In genomic region chr18:3213231-3214059, GRCh38 we compare ENCODE assay signal across 11 cellular contexts. TPM values are rescaled to one million over a fixed set of nuclear protein-coding genes. Genes with fewer than 3 reads are reported as not detected.
A peak's percentile ranks its signal among the peaks of the same experiment; 100 is the strongest.
DNase-seq lines count a peak whose midpoint lies in the region; ATAC-seq, FAIRE-seq and TF ChIP-seq lines count a peak whose summit lies in the region.
"Had no signal": no experiment of that assay in that cellular context is flagged by ENCODE, and none has a peak within 500 bp of the region (broad histone marks: within the 10 kb centered on the region; RNA-seq: fewer than 3 reads in every experiment).

No MANE protein-coding gene starts in this region.

- intact Hi-C loops in K562 (cut with micrococcal nuclease) = no loop called here

- H2BK5ac ChIP-seq in neuronal stem cell (ENCODE audit: low read length) = no peak overlapping the region

- no peaks in the 10 kb centered on the region for H3K9me1 ChIP-seq in K562 (ENCODE audit: control insufficient read depth, insufficient read depth, low read length)

- no peaks in the 10 kb centered on the region for H3K9me2 ChIP-seq in Karpas-422 (replicated peaks; ENCODE audit: insufficient read depth, low read length)

- no peaks in the 10 kb centered on the region for H3K79me1 ChIP-seq in neuronal stem cell (ENCODE audit: low read depth, low read length)

- H3K4me1 ChIP-seq in Karpas-422 (ENCODE audit: low read length) (no peaks in the 10 kb centered on the region), K562 (replicated peaks in 1 of 2; ENCODE audit: control insufficient read depth in 2 of 2, insufficient read depth in 2 of 2, low read length in 2 of 2) (peaks cover 7 to 36% of the 10 kb centered on the region in 2 experiments; a peak in 4 of 5 replicates), neuronal stem cell (ENCODE audit: control insufficient read depth in 2 of 2, insufficient read depth in 1 of 2, low read depth in 1 of 2, low read length in 2 of 2) (peaks cover 3 to 12% of the 10 kb centered on the region in 2 donors)

- no peak overlapping the region for H2BK15ac ChIP-seq in neuronal stem cell (ENCODE audit: low read length)

- BruUV-seq in K562 (replicated peaks; lab: Mats Ljungman, UMichigan) = no TSS peak

- TF ChIP-seq EP300 in K562 (IDR thresholded peaks at IDR 0.05; ENCODE audit: low read length) = peak; percentile 68; the same call in 1 of the 2 replicates

- no peak for TF ChIP-seq RAD21 in K562 (CRISPR knock-in tag; conservative IDR thresholded peaks at IDR 0.05 in 1 of 2, IDR thresholded peaks at IDR 0.05 in 1 of 2)

- H3K4me3 ChIP-seq in Karpas-422 (ENCODE audit: low read length) (no peak overlapping the region), K562 (no peak overlapping the region), neuronal stem cell (ENCODE audit: low read length in 2 of 2) (no peak overlapping the region)
- H3K4me3 ChIP-seq: thoracic aorta had no signal

- no peak overlapping the region for H4K91ac ChIP-seq in neuronal stem cell (ENCODE audit: low read depth, low read length, poor library complexity)

- H3K27ac ChIP-seq in Karpas-422 (ENCODE audit: low read length) (no peak overlapping the region), K562 (ENCODE audit: extremely low read depth, low read depth, low read length) (peak overlapping the region; percentile 64), neuronal stem cell (replicated peaks; ENCODE audit: low read length) (no peak overlapping the region)

- H2AFZ ChIP-seq in Karpas-422 (ENCODE audit: low read length) = 0 out of 2 replicates have a peak overlapping the region, but pooled peaks have one; percentile 1
- peak overlapping the region; percentile 87 for H2AFZ ChIP-seq in K562 (ENCODE audit: low read depth, low read length)
- peak overlapping the region; percentile 35 for H2AFZ ChIP-seq in neuronal stem cell (ENCODE audit: low read length)

- H3K9me3 ChIP-seq in Karpas-422 (ENCODE audit: low read length) (no peaks in the 10 kb centered on the region), K562 (replicated peaks; ENCODE audit: control insufficient read depth, insufficient read depth, low read depth, low read length) (no peaks in the 10 kb centered on the region), neuronal stem cell (replicated peaks in 1 of 2; ENCODE audit: control insufficient read depth in 2 of 2, insufficient read depth in 1 of 2, low read depth in 1 of 2, low read length in 2 of 2) (no peaks in the 10 kb centered on the region)
- H3K9me3 ChIP-seq: thoracic aorta had no signal

- CTCF ChIA-PET in K562 (lab: Yijun Ruan, JAX; ENCODE audit: low intra/inter-chr PET ratio) = no interaction called here

- peak; percentile 69 for ATAC-seq in K562
- ATAC-seq in GM19452 (IDR thresholded peaks at IDR 0.05; ENCODE audit: unreplicated experiment) = no peak
- no peak for ATAC-seq in GM19463 (IDR thresholded peaks at IDR 0.05; ENCODE audit: unreplicated experiment)

- H3K79me2 ChIP-seq in Karpas-422 (ENCODE audit: low read length) (no peaks in the 10 kb centered on the region), K562 (ENCODE audit: control insufficient read depth, insufficient read depth, low read length) (no peaks in the 10 kb centered on the region)

- H4K20me1 ChIP-seq in Karpas-422 (ENCODE audit: insufficient read depth, low read depth, low read length) = no peaks in the 10 kb centered on the region
- H4K20me1 ChIP-seq in K562 (replicated peaks; ENCODE audit: control insufficient read depth, insufficient read depth, low read length) = no peaks in the 10 kb centered on the region

- 19% methylated on average over 6 of the region's 6 CpGs for WGBS in K562 (ENCODE audit: insufficient coverage, low coverage, missing lambda C conversion rate)
- WGBS in neuronal stem cell (ENCODE audit: extremely low coverage in 2 of 2, insufficient read length in 2 of 2, insufficient replicate concordance in 1 of 2), 2 donors = no CpG with 5 or more reads among the region's 6 CpGs

- POLR2A ChIA-PET in K562 (lab: Yijun Ruan, JAX) = interaction anchor here (1.2 kb wide), 1 partner anchor 16 kb away, joined by 3 read pairs; no protein-coding TSS in a partner anchor

- no peak overlapping the region for H3K14ac ChIP-seq in neuronal stem cell (ENCODE audit: low read length)

- H3K9ac ChIP-seq in Karpas-422 (ENCODE audit: low read length) (no peak overlapping the region), K562 (ENCODE audit: insufficient read depth in 1 of 2, low read depth in 2 of 2, low read length in 2 of 2) (peak overlapping the region in 1 of 2 experiments; percentile 7; a peak in 1 of 4 replicates), neuronal stem cell (ENCODE audit: low read depth, low read length, poor library complexity) (no peak overlapping the region)

- H3K4me2 ChIP-seq in Karpas-422 (ENCODE audit: low read depth, low read length, poor library complexity, severe bottlenecking) = no peak overlapping the region
- H3K4me2 ChIP-seq in K562 (ENCODE audit: insufficient read depth, low read length) = peak overlapping the region; percentile 34; the same call in 1 of the 2 replicates
- no peak overlapping the region for H3K4me2 ChIP-seq in neuronal stem cell (ENCODE audit: insufficient read depth, low read length, poor library complexity, severe bottlenecking)

- H3K36me3 ChIP-seq in Karpas-422 (ENCODE audit: insufficient read depth, low read length) (no peaks in the 10 kb centered on the region), K562 (ENCODE audit: control insufficient read depth, insufficient read depth, low read length) (no peaks in the 10 kb centered on the region; the same call in 2 of the 3 replicates), neuronal stem cell (replicated peaks in 1 of 2; ENCODE audit: control insufficient read depth in 2 of 2, insufficient read depth in 2 of 2, low read length in 2 of 2) (no peaks in the 10 kb centered on the region)

- H4K8ac ChIP-seq in neuronal stem cell (ENCODE audit: low read depth, low read length) = no peak overlapping the region

- in situ Hi-C loops in K562 (cut with MboI) = no loop called here

- no peak overlapping the region for H3K4ac ChIP-seq in neuronal stem cell (ENCODE audit: low read length)

- no peak overlapping the region for H3K23ac ChIP-seq in neuronal stem cell (ENCODE audit: low read depth, low read length, poor library complexity)

- no peak overlapping the region for H2BK12ac ChIP-seq in neuronal stem cell (ENCODE audit: low read length)

- no peaks in the 10 kb centered on the region for H3K27me3 ChIP-seq in Karpas-422 (ENCODE audit: low read length)
- no peaks in the 10 kb centered on the region for H3K27me3 ChIP-seq in K562 (ENCODE audit: control insufficient read depth in 2 of 2, insufficient read depth in 2 of 2, low read length in 2 of 2)
- H3K27me3 ChIP-seq in neuronal stem cell (ENCODE audit: control insufficient read depth in 3 of 3, insufficient read depth in 3 of 3, low read depth in 1 of 3, low read length in 3 of 3) = peaks cover 0 to 2% (median 0%) of the 10 kb centered on the region in 3 experiments

- H3K18ac ChIP-seq in neuronal stem cell (ENCODE audit: low read length) = no peak overlapping the region

- TF ChIP-seq CTCF in GM10266 (IDR thresholded peaks at IDR 0.05; ENCODE audit: control insufficient read depth, insufficient read depth, low read depth, missing control alignments) (no peak), K562 (IDR thresholded peaks at IDR 0.05 in 2 of 3, conservative IDR thresholded peaks at IDR 0.05 in 1 of 3; ENCODE audit: insufficient read depth in 2 of 3, low read depth in 1 of 3, low read length in 3 of 3) (no peak)

- no peak for TF ChIP-seq POLR2A in K562 (conservative IDR thresholded peaks at IDR 0.05)

- H2AK5ac ChIP-seq in neuronal stem cell (ENCODE audit: low read depth, low read length) = no peak overlapping the region

- peak; percentile 73 for FAIRE-seq in K562 (lab: Jason Lieb, UNC)

- peak; percentile 61 for DNase-seq in GM10266 (ENCODE audit: extremely low spot score)
- DNase-seq in Karpas-422 = no peak
- DNase-seq in K562 (ENCODE audit: extremely low read depth in 1 of 4, low spot score in 3 of 4) = peak in 2 of 4 experiments; percentile 56 to 70
- no peak for DNase-seq in neuronal stem cell (ENCODE audit: low spot score)
- DNase-seq in cerebellar nuclear complex (lab: John Stamatoyannopoulos, UW) = no peak
- DNase-seq: amygdala; KG1; stimulated activated CD4-positive, alpha-beta T cell treated with anti-CD3 and anti-CD28 coated beads, Interleukin-1b, Interleukin-23, amount 100 ng/mL, for 48 hours had no signal

- H2BK120ac ChIP-seq in neuronal stem cell (ENCODE audit: low read depth, low read length) = no peak overlapping the region

RNA-seq across cellular contexts. Expression of gene MYOM1, which starts 6.3 kb away (rescaled TPM):
- 0.04 TPM in 1 of 2 replicates, not detected in the other for total RNA-seq in Karpas-422 (2014; rRNA removed; shearing (Covaris generic); ENCODE audit: low replicate concordance)
- 0.44 and 1.2 TPM in 2 replicates for total RNA-seq in K562 (2011; cell fraction: chromatin; rRNA removed; ENCODE audit: low replicate concordance)
- 0.17 and 0.26 TPM in 2 replicates for total RNA-seq in K562 (2011; cell fraction: nucleolus; rRNA removed)
- 0.15 and 0.29 TPM in 2 replicates for total RNA-seq in K562 (2011; cell fraction: nucleoplasm; rRNA removed)
- total RNA-seq in K562 (2014; rRNA removed) (0.41 and 0.59 TPM in 2 replicates), K562 (2014; rRNA removed; fragmentation: Illumina TruSeq; extraction: Trizol) (0.22 and 0.29 TPM in 2 replicates), K562 (2015; rRNA removed; fragmentation: Illumina TruSeq; extraction: Trizol) (0.47 and 0.64 TPM in 2 replicates), K562 (2021) (0.29 and 0.35 TPM in 2 replicates)
- polyA plus RNA-seq in K562 (2011; rRNA removed) (0.06 and 0.16 TPM in 2 replicates), K562 (2014; fragmentation: Illumina TruSeq; extraction: Trizol) (0.25 and 0.71 TPM in 2 replicates), K562 (2014; fragmentation: Nextera tagmentation; extraction: Ambion mirVana) (under 1 TPM; 0.01 to 0.03 TPM), K562 (2014; rRNA removed) (0.32 and 0.62 TPM in 2 replicates)
- 0.06 and 0.15 TPM in 2 replicates for polyA plus RNA-seq in K562 (2011; cell fraction: cytosol; rRNA removed)
- polyA plus RNA-seq in K562 (2011; cell fraction: nucleus; rRNA removed) = 0.26 and 0.32 TPM in 2 replicates
- polyA plus RNA-seq in K562 (2012) = 0.44 and 1.8 TPM in 2 replicates
- 0.25 and 0.30 TPM in 2 replicates for polyA minus RNA-seq in K562 (2011; rRNA and poly(A)+ RNA removed)
- polyA minus RNA-seq in K562 (2011; cell fraction: cytosol; rRNA and poly(A)+ RNA removed) = 0.18 and 0.19 TPM in 2 replicates
- polyA minus RNA-seq in K562 (2011; cell fraction: nucleus; rRNA and poly(A)+ RNA removed) = 0.13 and 0.33 TPM in 2 replicates
- 0.42 TPM for polyA plus RNA-seq in neuronal stem cell (2013, experiment 1 of 2)
- polyA plus RNA-seq in neuronal stem cell (2013, experiment 2 of 2) = 0.46 TPM

RNA-seq across cellular contexts. Expression of gene MYL12A, which starts 34.2 kb away (rescaled TPM):
- 300 and 482 TPM in 2 replicates for total RNA-seq in Karpas-422 (2014; rRNA removed; shearing (Covaris generic); ENCODE audit: low replicate concordance)
- 123 and 212 TPM in 2 replicates for total RNA-seq in K562 (2011; cell fraction: chromatin; rRNA removed; ENCODE audit: low replicate concordance)
- 138 and 168 TPM in 2 replicates for total RNA-seq in K562 (2011; cell fraction: nucleolus; rRNA removed)
- total RNA-seq in K562 (2011; cell fraction: nucleoplasm; rRNA removed) = 206 and 258 TPM in 2 replicates
- 426 and 468 TPM in 2 replicates for total RNA-seq in K562 (2014; rRNA removed)
- total RNA-seq in K562 (2014; rRNA removed; fragmentation: Illumina TruSeq; extraction: Trizol) = 562 and 622 TPM in 2 replicates
- 508 and 559 TPM in 2 replicates for total RNA-seq in K562 (2015; rRNA removed; fragmentation: Illumina TruSeq; extraction: Trizol)
- total RNA-seq in K562 (2021) = 308 TPM in 2 replicates
- 714 and 790 TPM in 2 replicates for polyA plus RNA-seq in K562 (2011; rRNA removed)
- 163 and 438 TPM in 2 replicates for polyA plus RNA-seq in K562 (2011; cell fraction: cytosol; rRNA removed)
- 127 and 293 TPM in 2 replicates for polyA plus RNA-seq in K562 (2011; cell fraction: nucleus; rRNA removed)
- 525 and 687 TPM in 2 replicates for polyA plus RNA-seq in K562 (2012)
- polyA plus RNA-seq in K562 (2014; fragmentation: Illumina TruSeq; extraction: Trizol) = 471 and 510 TPM in 2 replicates
- polyA plus RNA-seq in K562 (2014; fragmentation: Nextera tagmentation; extraction: Ambion mirVana) = 1,000 to 10,000 TPM in 1 of 2 experiments, 100 to 1,000 TPM in 1; 837 to 1,031 TPM
- 365 and 466 TPM in 2 replicates for polyA plus RNA-seq in K562 (2014; rRNA removed)
- polyA minus RNA-seq in K562 (2011; rRNA and poly(A)+ RNA removed) = 571 and 811 TPM in 2 replicates
- polyA minus RNA-seq in K562 (2011; cell fraction: cytosol; rRNA and poly(A)+ RNA removed) = 177 and 220 TPM in 2 replicates
- 135 and 263 TPM in 2 replicates for polyA minus RNA-seq in K562 (2011; cell fraction: nucleus; rRNA and poly(A)+ RNA removed)
- 183 TPM for polyA plus RNA-seq in neuronal stem cell (2013, experiment 1 of 2)
- polyA plus RNA-seq in neuronal stem cell (2013, experiment 2 of 2) = 185 TPM

RNA-seq across cellular contexts. Expression of gene MYL12B, which starts 48.5 kb away (rescaled TPM):
- 124 and 254 TPM in 2 replicates for total RNA-seq in Karpas-422 (2014; rRNA removed; shearing (Covaris generic); ENCODE audit: low replicate concordance)
- total RNA-seq in K562 (2011; cell fraction: chromatin; rRNA removed; ENCODE audit: low replicate concordance) = 18.4 and 30.7 TPM in 2 replicates
- 35.7 and 36.0 TPM in 2 replicates for total RNA-seq in K562 (2011; cell fraction: nucleolus; rRNA removed)
- 40.3 and 46.9 TPM in 2 replicates for total RNA-seq in K562 (2011; cell fraction: nucleoplasm; rRNA removed)
- 220 and 238 TPM in 2 replicates for total RNA-seq in K562 (2014; rRNA removed)
- 478 and 512 TPM in 2 replicates for total RNA-seq in K562 (2014; rRNA removed; fragmentation: Illumina TruSeq; extraction: Trizol)
- 357 and 396 TPM in 2 replicates for total RNA-seq in K562 (2015; rRNA removed; fragmentation: Illumina TruSeq; extraction: Trizol)
- 242 and 256 TPM in 2 replicates for total RNA-seq in K562 (2021)
- 531 and 554 TPM in 2 replicates for polyA plus RNA-seq in K562 (2011; rRNA removed)
- 196 and 355 TPM in 2 replicates for polyA plus RNA-seq in K562 (2011; cell fraction: cytosol; rRNA removed)
- polyA plus RNA-seq in K562 (2011; cell fraction: nucleus; rRNA removed) = 72.1 and 160 TPM in 2 replicates
- polyA plus RNA-seq in K562 (2012) = 338 and 426 TPM in 2 replicates
- polyA plus RNA-seq in K562 (2014; fragmentation: Illumina TruSeq; extraction: Trizol) = 451 and 463 TPM in 2 replicates
- 100 to 1,000 TPM; 913 to 995 TPM for polyA plus RNA-seq in K562 (2014; fragmentation: Nextera tagmentation; extraction: Ambion mirVana)
- polyA plus RNA-seq in K562 (2014; rRNA removed) = 270 and 274 TPM in 2 replicates
- polyA minus RNA-seq in K562 (2011; rRNA and poly(A)+ RNA removed) = 343 and 432 TPM in 2 replicates
- 128 and 163 TPM in 2 replicates for polyA minus RNA-seq in K562 (2011; cell fraction: cytosol; rRNA and poly(A)+ RNA removed)
- 25.4 and 59.0 TPM in 2 replicates for polyA minus RNA-seq in K562 (2011; cell fraction: nucleus; rRNA and poly(A)+ RNA removed)
- 132 TPM for polyA plus RNA-seq in neuronal stem cell (2013, experiment 1 of 2)
- 130 TPM for polyA plus RNA-seq in neuronal stem cell (2013, experiment 2 of 2)

Comparison
In these comparisons a context has a peak if more than half of its experiments do, and no peak if none do; other contexts are left out.
1. H2AFZ ChIP-seq: peak in every context shown above with its lines; median percentile 87 in K562; 35 in neuronal stem cell; 1 in Karpas-422.